8 cellular contexts compared by ENCODE assay signal in the genomic region with DNA sequence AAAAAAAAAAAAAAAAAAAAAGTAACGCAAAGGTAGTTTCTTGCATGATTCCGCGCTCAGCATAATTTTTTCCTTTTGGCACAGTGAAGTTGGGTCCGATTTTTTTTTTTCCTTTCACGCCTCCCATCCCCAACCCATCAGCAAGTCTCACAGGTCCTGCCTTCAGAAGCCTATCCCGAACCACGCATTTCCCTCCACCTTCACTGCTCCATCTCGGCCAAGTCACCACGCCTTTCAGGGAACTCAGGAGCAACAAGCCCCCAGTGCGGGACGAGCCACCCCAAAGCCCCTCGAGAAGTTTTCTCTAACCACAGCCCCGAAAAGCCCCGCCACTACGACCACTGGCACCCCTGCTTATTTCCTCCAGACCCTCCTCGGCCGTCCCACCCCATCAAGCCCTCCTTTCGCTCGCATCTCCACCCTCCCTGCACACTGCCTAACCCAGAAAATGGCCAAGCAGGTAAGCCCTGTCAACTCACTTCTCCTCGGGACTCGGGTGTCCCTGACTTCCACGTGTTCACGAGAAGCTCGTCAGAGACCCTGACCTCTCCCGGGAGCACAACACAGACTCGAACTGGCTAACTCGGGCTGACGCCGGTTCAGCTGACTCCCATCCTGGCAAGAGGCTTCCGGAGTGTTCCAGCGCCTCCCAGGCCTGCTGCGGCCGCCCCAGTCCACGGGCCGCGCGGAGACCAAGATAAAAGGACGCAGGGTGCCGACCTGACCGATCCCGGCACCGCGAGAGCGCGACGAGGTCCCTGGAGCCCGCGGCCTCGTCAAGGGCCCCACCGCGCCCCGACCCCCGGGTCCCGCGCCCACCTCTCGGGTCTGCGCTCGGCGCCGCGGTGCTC. TPM values are rescaled to one million over a fixed set of nuclear protein-coding genes. Genes with fewer than 3 reads are reported as not detected.
DNase-seq lines count a peak whose midpoint lies in the region; ATAC-seq and TF ChIP-seq lines count a peak whose summit lies in the region.

No MANE protein-coding gene starts in this region.

- H3K4me1 ChIP-seq in HUES48 (ENCODE audit: control insufficient read depth, insufficient read depth, low read length) (peaks cover 2% of the 10 kb centered on the region; the same call in 1 of the 2 replicates), aorta (ENCODE audit: control insufficient read depth in 1 of 2, insufficient read depth in 2 of 2, low read length in 2 of 2) (no peaks in the 10 kb centered on the region)

- intact Hi-C loops in activated T-helper 1 cell treated with anti-CD3 and anti-CD28 coated beads, Interleukin-12 subunit alpha, Interleukin-12 subunit beta, Interleukin-2, Interleukin-4 antibody, amounts not matched to agents 30 ng/mL and 10 ng/mL and 1 ng/mL, durations not matched to agents 14 hours and 24 hours and 36 hours (cut with micrococcal nuclease), result loop anchor here (5.0 kb wide), 1 partner anchor 929 kb away; no protein-coding TSS in a partner anchor
- intact Hi-C loops in aorta (cut with DNase I), result loop anchor here in 1 of 2 donors (10.0 kb wide), 1 partner anchor 666 kb away; no protein-coding TSS in a partner anchor

- H3K4me3 Mint-ChIP-seq in activated T-helper 1 cell treated with anti-CD3 and anti-CD28 coated beads, Interleukin-12 subunit alpha, Interleukin-12 subunit beta, Interleukin-2, Interleukin-4 antibody, amounts not matched to agents 30 ng/mL and 10 ng/mL and 1 ng/mL, durations not matched to agents 14 hours and 24 hours and 36 hours, result peak overlapping the region; percentile 99
- H3K4me3 Mint-ChIP-seq in nephron, result peak overlapping the region; percentile 90 to 98 (median 93)

- H3K36me3 Mint-ChIP-seq in activated T-helper 1 cell treated with anti-CD3 and anti-CD28 coated beads, Interleukin-12 subunit alpha, Interleukin-12 subunit beta, Interleukin-2, Interleukin-4 antibody, amounts not matched to agents 30 ng/mL and 10 ng/mL and 1 ng/mL, durations not matched to agents 14 hours and 24 hours and 36 hours (ENCODE audit: low read depth), result peaks cover 31% of the 10 kb centered on the region
- H3K36me3 Mint-ChIP-seq in nephron (ENCODE audit: low read depth), result peaks cover 25% of the 10 kb centered on the region

- H3K9me3 ChIP-seq in HUES48 (ENCODE audit: control insufficient read depth, insufficient read depth, low read length) (no peaks in the 10 kb centered on the region), aorta (ENCODE audit: control insufficient read depth, low read length) (no peaks in the 10 kb centered on the region)

- H3K4me3 ChIP-seq in BJ (ENCODE audit: low read depth, low read length) (peak overlapping the region; percentile 74), HUES48 (ENCODE audit: low read depth, low read length) (peak overlapping the region; percentile 86), fibroblast of villous mesenchyme (ENCODE audit: low read depth, low read length) (peak overlapping the region; percentile 84), aorta (ENCODE audit: low read length in 2 of 2) (peak overlapping the region; percentile 72 to 92)

- peak overlapping the region; percentile 95 for H3K27ac ChIP-seq in HUES48 (ENCODE audit: low read depth, low read length)
- peak overlapping the region; percentile 21 to 77 for H3K27ac ChIP-seq in aorta (ENCODE audit: low read depth in 1 of 2, low read length in 2 of 2)

- H3K9ac ChIP-seq in HUES48 (ENCODE audit: low read depth, low read length), result peak overlapping the region; percentile 93

- CTCF ChIA-PET in BJ (lab: Yijun Ruan, JAX), result interaction anchor here (1.8 to 13.6 kb wide), 2 partner anchors 15 to 19 kb away, joined by 7 to 152 read pairs; no protein-coding TSS in a partner anchor

- ATAC-seq in GM19372 (IDR thresholded peaks at IDR 0.05; ENCODE audit: low read depth, unreplicated experiment) (peak; percentile 3), aorta (ENCODE audit: low FRiP score) (peak; percentile 50)

- peak overlapping the region; percentile 88 for H3K27ac Mint-ChIP-seq in activated T-helper 1 cell treated with anti-CD3 and anti-CD28 coated beads, Interleukin-12 subunit alpha, Interleukin-12 subunit beta, Interleukin-2, Interleukin-4 antibody, amounts not matched to agents 30 ng/mL and 10 ng/mL and 1 ng/mL, durations not matched to agents 14 hours and 24 hours and 36 hours
- peak overlapping the region; percentile 80 to 94 (median 93) for H3K27ac Mint-ChIP-seq in nephron

- H3K27me3 Mint-ChIP-seq in activated T-helper 1 cell treated with anti-CD3 and anti-CD28 coated beads, Interleukin-12 subunit alpha, Interleukin-12 subunit beta, Interleukin-2, Interleukin-4 antibody, amounts not matched to agents 30 ng/mL and 10 ng/mL and 1 ng/mL, durations not matched to agents 14 hours and 24 hours and 36 hours (ENCODE audit: insufficient read depth), result no peaks in the 10 kb centered on the region
- no peaks in the 10 kb centered on the region for H3K27me3 Mint-ChIP-seq in nephron (ENCODE audit: low read depth)

- DNase-seq in BJ (ENCODE audit: low read depth), result no peak
- no peak for DNase-seq in activated T-helper 1 cell treated with anti-CD3 and anti-CD28 coated beads, Interleukin-12 subunit alpha, Interleukin-12 subunit beta, Interleukin-2, Interleukin-4 antibody, amounts not matched to agents 30 ng/mL and 10 ng/mL and 1 ng/mL, durations not matched to agents 14 hours and 24 hours and 36 hours (ENCODE audit: low spot score)
- peak; percentile 64 for DNase-seq in fibroblast of villous mesenchyme (ENCODE audit: low read depth)
- peak; percentile 78 to 82 for DNase-seq in aorta
- no peak for DNase-seq in activated gamma-delta T cell (lab: John Stamatoyannopoulos, UW)

- POLR2A ChIA-PET in BJ (lab: Charles Lee), result interaction anchor here (0.5 to 1.0 kb wide), 2 partner anchors 10 to 220 kb away, joined by 4 to 5 read pairs; partner anchors contain the start of genes TACC3 and TMEM129

- no peaks in the 10 kb centered on the region for H3K9me3 Mint-ChIP-seq in activated T-helper 1 cell treated with anti-CD3 and anti-CD28 coated beads, Interleukin-12 subunit alpha, Interleukin-12 subunit beta, Interleukin-2, Interleukin-4 antibody, amounts not matched to agents 30 ng/mL and 10 ng/mL and 1 ng/mL, durations not matched to agents 14 hours and 24 hours and 36 hours
- H3K9me3 Mint-ChIP-seq in nephron, result no peaks in the 10 kb centered on the region

- H3K36me3 ChIP-seq in BJ (ENCODE audit: control insufficient read depth, insufficient read depth, low read length) (peaks cover 5% of the 10 kb centered on the region), HUES48 (ENCODE audit: control insufficient read depth, insufficient read depth, low read length) (peaks cover 13% of the 10 kb centered on the region), aorta (ENCODE audit: control insufficient read depth in 1 of 2, insufficient read depth in 2 of 2, low read length in 1 of 2) (no peaks in the 10 kb centered on the region)

- H3K27me3 ChIP-seq in BJ (ENCODE audit: control insufficient read depth, insufficient read depth, low read length), result no peaks in the 10 kb centered on the region
- H3K27me3 ChIP-seq in HUES48 (ENCODE audit: control insufficient read depth, insufficient read depth, low read length), result no peaks in the 10 kb centered on the region
- no peaks in the 10 kb centered on the region for H3K27me3 ChIP-seq in aorta (ENCODE audit: control insufficient read depth in 1 of 2, insufficient read depth in 2 of 2, low read length in 1 of 2)

- WGBS in aorta, 2 donors, result 3 to 4% methylated on average over 57 to 61 of the region's 61 CpGs

- TF ChIP-seq CTCF in BJ (IDR thresholded peaks at IDR 0.05; ENCODE audit: insufficient read depth, low read depth, low read length), result no peak
- no peak for TF ChIP-seq CTCF in fibroblast of villous mesenchyme (IDR thresholded peaks at IDR 0.05; ENCODE audit: insufficient read depth, low read depth, low read length)
- no peak for TF ChIP-seq CTCF in nephron (IDR thresholded peaks at IDR 0.05; ENCODE audit: unreplicated experiment in 3 of 3)

- H3K4me1 Mint-ChIP-seq in activated T-helper 1 cell treated with anti-CD3 and anti-CD28 coated beads, Interleukin-12 subunit alpha, Interleukin-12 subunit beta, Interleukin-2, Interleukin-4 antibody, amounts not matched to agents 30 ng/mL and 10 ng/mL and 1 ng/mL, durations not matched to agents 14 hours and 24 hours and 36 hours (ENCODE audit: low read depth), result peaks cover 59% of the 10 kb centered on the region
- peaks cover 15% of the 10 kb centered on the region for H3K4me1 Mint-ChIP-seq in nephron

RNA-seq across cellular contexts. Expression of gene SLBP, which starts 0.8 kb away (rescaled TPM):
- 36.9 and 56.7 TPM in 2 replicates for polyA plus RNA-seq in BJ (2011; rRNA removed)
- polyA minus RNA-seq in BJ (2011; rRNA and poly(A)+ RNA removed), result 13.5 and 17.8 TPM in 2 replicates
- total RNA-seq in activated T-helper 1 cell treated with anti-CD3 and anti-CD28 coated beads, Interleukin-12 subunit alpha, Interleukin-12 subunit beta, Interleukin-2, Interleukin-4 antibody, amounts not matched to agents 30 ng/mL and 10 ng/mL and 1 ng/mL, durations not matched to agents 14 hours and 24 hours and 36 hours, result 136 and 140 TPM in 2 replicates
- total RNA-seq in fibroblast of villous mesenchyme, result 63.0 and 69.6 TPM in 2 replicates
- total RNA-seq in aorta, result 10 to 100 TPM; 25.1 to 25.3 TPM
- polyA plus RNA-seq in aorta, result 10 to 100 TPM; 27.2 to 35.1 TPM

RNA-seq across cellular contexts. Expression of gene TMEM129, which starts 9.8 kb away (rescaled TPM):
- polyA plus RNA-seq in BJ (2011; rRNA removed), result 23.7 and 33.8 TPM in 2 replicates
- 14.7 and 19.5 TPM in 2 replicates for polyA minus RNA-seq in BJ (2011; rRNA and poly(A)+ RNA removed)
- 27.4 and 28.4 TPM in 2 replicates for total RNA-seq in activated T-helper 1 cell treated with anti-CD3 and anti-CD28 coated beads, Interleukin-12 subunit alpha, Interleukin-12 subunit beta, Interleukin-2, Interleukin-4 antibody, amounts not matched to agents 30 ng/mL and 10 ng/mL and 1 ng/mL, durations not matched to agents 14 hours and 24 hours and 36 hours
- total RNA-seq in fibroblast of villous mesenchyme, result 31.1 and 34.5 TPM in 2 replicates
- total RNA-seq in aorta, result 10 to 100 TPM; 24.9 to 26.6 TPM
- 10 to 100 TPM; 14.8 to 36.4 TPM for polyA plus RNA-seq in aorta

RNA-seq across cellular contexts. Expression of gene TACC3, which starts 10.0 kb away (rescaled TPM):
- polyA plus RNA-seq in BJ (2011; rRNA removed) (13.8 and 24.0 TPM in 2 replicates), aorta (1 to 10 TPM; 5.2 to 9.3 TPM)
- 11.8 and 15.6 TPM in 2 replicates for polyA minus RNA-seq in BJ (2011; rRNA and poly(A)+ RNA removed)
- 134 and 139 TPM in 2 replicates for total RNA-seq in activated T-helper 1 cell treated with anti-CD3 and anti-CD28 coated beads, Interleukin-12 subunit alpha, Interleukin-12 subunit beta, Interleukin-2, Interleukin-4 antibody, amounts not matched to agents 30 ng/mL and 10 ng/mL and 1 ng/mL, durations not matched to agents 14 hours and 24 hours and 36 hours
- total RNA-seq in fibroblast of villous mesenchyme (9.0 and 16.0 TPM in 2 replicates), aorta (10 to 100 TPM in 1 of 2 donors, 1 to 10 TPM in 1; 7.6 to 16.1 TPM)

RNA-seq across cellular contexts. Expression of gene FAM53A, which starts 27.2 kb away (rescaled TPM):
- polyA plus RNA-seq in BJ (2011; rRNA removed) (2.0 and 3.7 TPM in 2 replicates), aorta (under 1 TPM in 1 of 2 donors, not detected in 1; 0.77 TPM)
- 5.1 and 5.2 TPM in 2 replicates for polyA minus RNA-seq in BJ (2011; rRNA and poly(A)+ RNA removed)
- total RNA-seq in activated T-helper 1 cell treated with anti-CD3 and anti-CD28 coated beads, Interleukin-12 subunit alpha, Interleukin-12 subunit beta, Interleukin-2, Interleukin-4 antibody, amounts not matched to agents 30 ng/mL and 10 ng/mL and 1 ng/mL, durations not matched to agents 14 hours and 24 hours and 36 hours, result 2.5 and 5.5 TPM in 2 replicates
- total RNA-seq in fibroblast of villous mesenchyme (0.86 and 2.3 TPM in 2 replicates), aorta (1 to 10 TPM; 1.5 to 1.9 TPM)

Comparison
In these comparisons a context has a peak if more than half of its experiments do, and no peak if none do; other contexts are left out.
1. DNase-seq: peak in fibroblast of villous mesenchyme (single experiment) and aorta (2 of 2); none in BJ (single experiment), activated T-helper 1 cell treated with anti-CD3 and anti-CD28 coated beads, Interleukin-12 subunit alpha, Interleukin-12 subunit beta, Interleukin-2, Interleukin-4 antibody, amounts not matched to agents 30 ng/mL and 10 ng/mL and 1 ng/mL, durations not matched to agents 14 hours and 24 hours and 36 hours (single experiment) and activated gamma-delta T cell (single experiment).
2. Peak in every context shown above with its lines, with median percentiles within 50 percentile points of each other: H3K4me3 ChIP-seq.